ENCODE assay signal across 10 cellular contexts in genomic region chr19:9308091-9308490, GRCh38. TPM values are rescaled to one million over a fixed set of nuclear protein-coding genes. Genes with fewer than 3 reads are reported as not detected.
DNase-seq lines count a peak whose midpoint lies in the region; ATAC-seq, FAIRE-seq and TF ChIP-seq lines count a peak whose summit lies in the region.
"Had no signal": no experiment of that assay in that cellular context is flagged by ENCODE, and none has a peak within 500 bp of the region (broad histone marks: within the 10 kb centered on the region; RNA-seq: fewer than 3 reads in every experiment).

No MANE protein-coding gene starts in this region.

- H4K20me1 ChIP-seq in keratinocyte (ENCODE audit: control insufficient read depth, extremely low read depth, insufficient read depth, low read length), result no peaks in the 10 kb centered on the region

- dilution Hi-C loops in keratinocyte (cut with MboI; ENCODE audit: extremely low pct_ligation_motif_present, low sequenced_read_pairs), result no loop called here

- H3K27me3 ChIP-seq in right atrium auricular region, result no peaks in the 10 kb centered on the region
- H3K27me3 ChIP-seq in keratinocyte (ENCODE audit: control insufficient read depth, extremely low read depth, insufficient read depth, low read length), result no peaks in the 10 kb centered on the region

- H2AFZ ChIP-seq in keratinocyte (ENCODE audit: control insufficient read depth, low read length), result no peak overlapping the region

- H3K36me3 Mint-ChIP-seq in activated CD8-positive, alpha-beta T cell treated with anti-CD3 and anti-CD28 coated beads, Interleukin-2, amount 10 ng/mL, durations not matched to agents 7 days and 5 days (ENCODE audit: low read depth), result peaks cover 45% of the 10 kb centered on the region
- H3K36me3 Mint-ChIP-seq in type B pancreatic cell, result peaks cover 17% of the 10 kb centered on the region

- H3K27me3 Mint-ChIP-seq in activated CD8-positive, alpha-beta T cell treated with anti-CD3 and anti-CD28 coated beads, Interleukin-2, amount 10 ng/mL, durations not matched to agents 7 days and 5 days (ENCODE audit: low read depth), result no peaks in the 10 kb centered on the region
- H3K27me3 Mint-ChIP-seq in type B pancreatic cell, result no peaks in the 10 kb centered on the region

- DNase-seq in right atrium auricular region (ENCODE audit: low spot score) (no peak), left cardiac atrium (no peak), keratinocyte (ENCODE audit: low read depth, low spot score) (no peak), type B pancreatic cell (ENCODE audit: extremely low spot score, unreplicated experiment) (no peak), ecto neural progenitor cell (ENCODE audit: low spot score) (no peak)
- DNase-seq in activated CD8-positive, alpha-beta T cell treated with anti-CD3 and anti-CD28 coated beads, Interleukin-2, amount 10 ng/mL, durations not matched to agents 7 days and 5 days, result no peak
- no peak for DNase-seq in stimulated activated CD4-positive, alpha-beta T cell treated with anti-CD3 and anti-CD28 coated beads, Interleukin-15, amount 100 ng/mL, for 24 hours
- no peak for DNase-seq in activated effector memory CD4-positive, alpha-beta T cell treated with Interleukin-2 at 50 U/mL for 16 hours
- DNase-seq: head of caudate nucleus, NCI-H1092 treated with DMSO at 0.1 percent for 48 hours had no signal

- no peak overlapping the region for H3K27ac Mint-ChIP-seq in activated CD8-positive, alpha-beta T cell treated with anti-CD3 and anti-CD28 coated beads, Interleukin-2, amount 10 ng/mL, durations not matched to agents 7 days and 5 days
- H3K27ac Mint-ChIP-seq in type B pancreatic cell, result peak overlapping the region; percentile 100

- peak overlapping the region; percentile 87 for H3K4me3 Mint-ChIP-seq in activated CD8-positive, alpha-beta T cell treated with anti-CD3 and anti-CD28 coated beads, Interleukin-2, amount 10 ng/mL, durations not matched to agents 7 days and 5 days
- peak overlapping the region; percentile 100 for H3K4me3 Mint-ChIP-seq in type B pancreatic cell

- peaks cover 22% of the 10 kb centered on the region for H3K79me2 ChIP-seq in keratinocyte (ENCODE audit: control insufficient read depth, insufficient read depth, low read length)

- H3K4me3 ChIP-seq in right atrium auricular region, result peak overlapping the region; percentile 89 to 92
- peak overlapping the region; percentile 58 to 95 (median 91) for H3K4me3 ChIP-seq in keratinocyte (ENCODE audit: control insufficient read depth in 2 of 3, extremely low read depth in 1 of 3, insufficient read depth in 2 of 3, low read depth in 1 of 3, low read length in 3 of 3)

- no peak for ATAC-seq in left cardiac atrium
- no peak for ATAC-seq in activated CD8-positive, alpha-beta T cell treated with anti-CD3 and anti-CD28 coated beads, Interleukin-2, amount 10 ng/mL, durations not matched to agents 7 days and 5 days

- H3K9me1 ChIP-seq in keratinocyte (ENCODE audit: control insufficient read depth, extremely low read depth, insufficient read depth, low read length), result no peaks in the 10 kb centered on the region

- H3K4me2 ChIP-seq in keratinocyte (ENCODE audit: control insufficient read depth, extremely low read depth, insufficient read depth, low read depth, low read length), result peak overlapping the region; percentile 70

- POLR2A ChIA-PET in activated CD8-positive, alpha-beta T cell treated with anti-CD3 and anti-CD28 coated beads, Interleukin-2, amount 10 ng/mL, durations not matched to agents 7 days and 5 days (lab: Charles Lee), result interaction anchor here (0.7 to 1.4 kb wide), 2 partner anchors 313 to 737 kb away, joined by 3 read pairs; partner anchors contain the start of gene ZNF561

- H3K36me3 ChIP-seq in right atrium auricular region (peaks cover 18% of the 10 kb centered on the region), keratinocyte (ENCODE audit: control insufficient read depth in 2 of 2, extremely low read depth in 1 of 2, insufficient read depth in 2 of 2, low read length in 2 of 2) (peaks cover 6 to 8% of the 10 kb centered on the region in 2 experiments)

- H3K4me1 Mint-ChIP-seq in activated CD8-positive, alpha-beta T cell treated with anti-CD3 and anti-CD28 coated beads, Interleukin-2, amount 10 ng/mL, durations not matched to agents 7 days and 5 days (ENCODE audit: low read depth), result peaks cover 20% of the 10 kb centered on the region
- H3K4me1 Mint-ChIP-seq in type B pancreatic cell (ENCODE audit: unreplicated experiment), result peaks cover 8% of the 10 kb centered on the region

- peak overlapping the region; percentile 15 for H3K9ac ChIP-seq in keratinocyte (ENCODE audit: control insufficient read depth, extremely low read depth, insufficient read depth, low read length)

- no peak overlapping the region for H3K27ac ChIP-seq in right atrium auricular region
- H3K27ac ChIP-seq in keratinocyte (ENCODE audit: control insufficient read depth, insufficient read depth, low read length), result no peak overlapping the region

- no peak for FAIRE-seq in keratinocyte (lab: Jason Lieb, UNC)

- no peak for TF ChIP-seq CTCF in right atrium auricular region (IDR thresholded peaks at IDR 0.05)
- no peak for TF ChIP-seq CTCF in keratinocyte (optimal IDR thresholded peaks at IDR 0.05 in 1 of 3, IDR thresholded peaks at IDR 0.05 in 1 of 3, conservative IDR thresholded peaks at IDR 0.05 in 1 of 3; ENCODE audit: extremely low read depth in 1 of 3, insufficient read depth in 2 of 3, low read length in 3 of 3)
- no peak for TF ChIP-seq CTCF in type B pancreatic cell (conservative IDR thresholded peaks at IDR 0.05)

- peaks cover 0 to 6% of the 10 kb centered on the region in 2 donors for H3K9me3 ChIP-seq in right atrium auricular region
- H3K9me3 ChIP-seq in keratinocyte (ENCODE audit: control insufficient read depth, low read depth, low read length), result peaks cover 1% of the 10 kb centered on the region

- CTCF ChIA-PET in activated CD8-positive, alpha-beta T cell treated with anti-CD3 and anti-CD28 coated beads, Interleukin-2, amount 10 ng/mL, durations not matched to agents 7 days and 5 days (lab: Charles Lee), result no interaction called here

- intact Hi-C loops in left cardiac atrium (cut with DNase I), result no loop called here

- peaks cover 0 to 15% of the 10 kb centered on the region in 2 donors for H3K4me1 ChIP-seq in right atrium auricular region
- peaks cover 11% of the 10 kb centered on the region for H3K4me1 ChIP-seq in keratinocyte (ENCODE audit: control insufficient read depth, extremely low read depth, insufficient read depth, low read length)

- peaks cover 7% of the 10 kb centered on the region for H3K9me3 Mint-ChIP-seq in activated CD8-positive, alpha-beta T cell treated with anti-CD3 and anti-CD28 coated beads, Interleukin-2, amount 10 ng/mL, durations not matched to agents 7 days and 5 days (ENCODE audit: insufficient read depth)
- H3K9me3 Mint-ChIP-seq in type B pancreatic cell, result no peaks in the 10 kb centered on the region

RNA-seq across cellular contexts. Expression of gene ZNF699, which starts 1.5 kb away (rescaled TPM):
- total RNA-seq in right atrium auricular region (1 to 10 TPM; 7.0 to 8.0 TPM), left cardiac atrium (1 to 10 TPM; 3.0 to 4.3 TPM), type B pancreatic cell (ENCODE audit: low replicate concordance) (6.0 and 7.3 TPM in 2 replicates)
- 10 to 100 TPM in 1 of 2 experiments, 1 to 10 TPM in 1; 7.5 to 10.0 TPM for total RNA-seq in activated CD8-positive, alpha-beta T cell treated with anti-CD3 and anti-CD28 coated beads, Interleukin-2, amount 10 ng/mL, durations not matched to agents 7 days and 5 days
- 3.7 to 4.0 TPM (median 4.0 TPM) in 3 replicates for polyA plus RNA-seq in keratinocyte
- polyA plus RNA-seq in keratinocyte (2011; ENCODE audit: low read depth), result 1.1 TPM
- polyA plus RNA-seq in keratinocyte (2011; cell fraction: cytosol; rRNA removed), result 1.1 and 2.2 TPM in 2 replicates
- polyA plus RNA-seq in keratinocyte (2011; cell fraction: nucleus; rRNA removed), result 6.0 and 7.3 TPM in 2 replicates
- polyA plus RNA-seq in keratinocyte (2012; ENCODE audit: low replicate concordance), result 2.6 and 3.0 TPM in 2 replicates
- 2.6 to 9.4 TPM (median 7.6 TPM) in 3 replicates for polyA minus RNA-seq in keratinocyte
- 9.2 TPM for polyA minus RNA-seq in keratinocyte (2011; cell fraction: cytosol; rRNA and poly(A)+ RNA removed)
- polyA minus RNA-seq in keratinocyte (2011; cell fraction: nucleus; rRNA and poly(A)+ RNA removed), result 12.3 and 22.0 TPM in 2 replicates

RNA-seq across cellular contexts. Expression of gene ZNF559, which starts 15.9 kb away (rescaled TPM):
- total RNA-seq in right atrium auricular region (10 to 100 TPM in 1 of 2 donors, 1 to 10 TPM in 1; 9.4 to 13.3 TPM), left cardiac atrium (10 to 100 TPM; 13.6 to 14.7 TPM), type B pancreatic cell (ENCODE audit: low replicate concordance) (19.6 and 33.2 TPM in 2 replicates)
- total RNA-seq in activated CD8-positive, alpha-beta T cell treated with anti-CD3 and anti-CD28 coated beads, Interleukin-2, amount 10 ng/mL, durations not matched to agents 7 days and 5 days, result 10 to 100 TPM; 13.3 to 18.0 TPM
- 6.4 to 13.1 TPM (median 12.8 TPM) in 3 replicates for polyA plus RNA-seq in keratinocyte
- polyA plus RNA-seq in keratinocyte (2011; ENCODE audit: low read depth), result 3.2 TPM
- polyA plus RNA-seq in keratinocyte (2011; cell fraction: cytosol; rRNA removed), result 6.5 and 10.6 TPM in 2 replicates
- polyA plus RNA-seq in keratinocyte (2011; cell fraction: nucleus; rRNA removed), result 23.5 and 25.5 TPM in 2 replicates
- 6.0 and 7.0 TPM in 2 replicates for polyA plus RNA-seq in keratinocyte (2012; ENCODE audit: low replicate concordance)
- 5.0 to 17.4 TPM (median 13.4 TPM) in 3 replicates for polyA minus RNA-seq in keratinocyte
- 1.7 TPM for polyA minus RNA-seq in keratinocyte (2011; cell fraction: cytosol; rRNA and poly(A)+ RNA removed)
- polyA minus RNA-seq in keratinocyte (2011; cell fraction: nucleus; rRNA and poly(A)+ RNA removed), result 8.9 and 16.0 TPM in 2 replicates

RNA-seq across cellular contexts. Expression of gene ZNF177, which starts 54.7 kb away (rescaled TPM):
- 1 to 10 TPM; 1.1 to 1.5 TPM for total RNA-seq in right atrium auricular region
- 1 to 10 TPM; 1.8 TPM for total RNA-seq in left cardiac atrium
- total RNA-seq in activated CD8-positive, alpha-beta T cell treated with anti-CD3 and anti-CD28 coated beads, Interleukin-2, amount 10 ng/mL, durations not matched to agents 7 days and 5 days, result under 1 TPM; 0.68 to 0.83 TPM
- 0.53 to 2.2 TPM (median 2.0 TPM) in 3 replicates for polyA plus RNA-seq in keratinocyte
- 9.1 TPM for polyA plus RNA-seq in keratinocyte (2011; ENCODE audit: low read depth)
- 0.71 and 1.4 TPM in 2 replicates for polyA plus RNA-seq in keratinocyte (2011; cell fraction: cytosol; rRNA removed)
- polyA plus RNA-seq in keratinocyte (2011; cell fraction: nucleus; rRNA removed), result 6.3 and 6.5 TPM in 2 replicates
- polyA plus RNA-seq in keratinocyte (2012; ENCODE audit: low replicate concordance), result 0.49 and 1.5 TPM in 2 replicates
- polyA minus RNA-seq in keratinocyte, result 0.86 to 0.99 TPM in 2 of 3 replicates, not detected in the other
- not detected for polyA minus RNA-seq in keratinocyte (2011; cell fraction: cytosol; rRNA and poly(A)+ RNA removed)
- polyA minus RNA-seq in keratinocyte (2011; cell fraction: nucleus; rRNA and poly(A)+ RNA removed), result 1.6 and 2.1 TPM in 2 replicates
- 4.1 and 10.6 TPM in 2 replicates for total RNA-seq in type B pancreatic cell (ENCODE audit: low replicate concordance)

RNA-seq across cellular contexts. Expression of gene OR7E24, which starts 57.4 kb away (rescaled TPM):
- total RNA-seq in right atrium auricular region, result not detected
- total RNA-seq in left cardiac atrium, result not detected
- total RNA-seq in activated CD8-positive, alpha-beta T cell treated with anti-CD3 and anti-CD28 coated beads, Interleukin-2, amount 10 ng/mL, durations not matched to agents 7 days and 5 days, result not detected
- polyA plus RNA-seq in keratinocyte, result not detected in 3 replicates
- not detected for polyA plus RNA-seq in keratinocyte (2011; ENCODE audit: low read depth)
- polyA plus RNA-seq in keratinocyte (2011; cell fraction: cytosol; rRNA removed), result not detected in 2 replicates
- not detected in 2 replicates for polyA plus RNA-seq in keratinocyte (2011; cell fraction: nucleus; rRNA removed)
- not detected in 2 replicates for polyA plus RNA-seq in keratinocyte (2012; ENCODE audit: low replicate concordance)
- polyA minus RNA-seq in keratinocyte, result not detected in 3 replicates
- not detected for polyA minus RNA-seq in keratinocyte (2011; cell fraction: cytosol; rRNA and poly(A)+ RNA removed)
- not detected in 2 replicates for polyA minus RNA-seq in keratinocyte (2011; cell fraction: nucleus; rRNA and poly(A)+ RNA removed)
- total RNA-seq in type B pancreatic cell (ENCODE audit: low replicate concordance), result not detected in 2 replicates
